ENCODE assay signal across 17 cellular contexts in the genomic region with DNA sequence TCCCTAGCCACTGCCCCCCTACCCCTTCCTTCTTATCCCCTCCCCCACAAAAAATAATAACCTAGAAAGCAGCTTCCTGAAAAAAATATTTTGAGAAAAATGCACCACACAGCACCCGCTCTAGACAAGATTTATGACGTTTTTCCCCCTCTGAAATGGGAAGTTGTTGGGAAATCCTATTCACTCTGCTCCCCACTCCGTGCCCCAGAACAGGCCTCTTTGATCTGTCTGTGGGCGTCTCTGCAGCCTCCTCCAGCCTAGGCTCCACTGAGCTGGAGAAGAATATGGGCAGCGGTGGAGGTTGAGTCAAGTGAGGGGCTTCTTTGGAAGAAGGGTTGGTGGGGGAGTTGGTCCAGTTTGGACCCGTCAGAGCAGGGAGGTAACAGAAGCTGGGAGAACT. TPM values are rescaled to one million over a fixed set of nuclear protein-coding genes. Genes with fewer than 3 reads are reported as not detected.
A peak's percentile ranks its signal among the peaks of the same experiment; 100 is the strongest.
DNase-seq lines count a peak whose midpoint lies in the region; ATAC-seq and TF ChIP-seq lines count a peak whose summit lies in the region.
"Had no signal": no experiment of that assay in that cellular context is flagged by ENCODE, and none has a peak within 500 bp of the region (broad histone marks: within the 10 kb centered on the region; RNA-seq: fewer than 3 reads in every experiment).

No MANE protein-coding gene starts in this region.

- no peak overlapping the region for H3K27ac Mint-ChIP-seq in natural killer cell
- H3K27ac Mint-ChIP-seq: activated naive CD4-positive, alpha-beta T cell treated with anti-CD3 and anti-CD28 coated beads, Interleukin-2, amount 10 ng/mL, durations not matched to agents 7 days and 5 days had no signal

- H3K9ac ChIP-seq in SK-N-MC (ENCODE audit: insufficient read length) = peak overlapping the region; percentile 83

- H3K4me3 ChIP-seq in HEK293 (ENCODE audit: low read depth, low read length) (no peak overlapping the region), SK-N-MC (peak overlapping the region; percentile 83)
- H3K4me3 ChIP-seq: GM12878, left lung, sigmoid colon, tibial nerve had no signal

- no peaks in the 10 kb centered on the region for H3K9me3 Mint-ChIP-seq in natural killer cell
- H3K9me3 Mint-ChIP-seq: activated naive CD4-positive, alpha-beta T cell treated with anti-CD3 and anti-CD28 coated beads, Interleukin-2, amount 10 ng/mL, durations not matched to agents 7 days and 5 days; activated T-cell treated with anti-CD3 and anti-CD28 coated beads, Interleukin-2, amount 50 U/mL, for 4 hours had no signal

- no peak overlapping the region for H3K27ac ChIP-seq in HEK293 (ENCODE audit: extremely low read depth, low read depth, low read length)
- H3K27ac ChIP-seq in SK-N-MC = no peak overlapping the region
- H3K27ac ChIP-seq: left lung, sigmoid colon, tibial nerve had no signal

- ATAC-seq in natural killer cell (no peak), GM21528 (IDR thresholded peaks at IDR 0.05; ENCODE audit: low FRiP score, unreplicated experiment) (no peak), GM18873 (IDR thresholded peaks at IDR 0.05; ENCODE audit: low FRiP score, unreplicated experiment) (no peak), left ventricle myocardium superior (no peak)
- ATAC-seq: activated T-cell treated with anti-CD3 and anti-CD28 coated beads, Interleukin-2, amount 50 U/mL, for 4 hours; GM12878; left lung had no signal

- H3K36me3 ChIP-seq in HEK293 (ENCODE audit: control insufficient read depth in 2 of 2, insufficient read depth in 1 of 2, low read length in 2 of 2) = no peaks in the 10 kb centered on the region
- peaks cover 5% of the 10 kb centered on the region; the same call in 1 of the 2 replicates for H3K36me3 ChIP-seq in SK-N-MC (ENCODE audit: insufficient read depth, low read length)
- H3K36me3 ChIP-seq: left lung, sigmoid colon, tibial nerve had no signal

- no peak for TF ChIP-seq CTCF in HEK293 (tag by site-specific recombination; IDR thresholded peaks at IDR 0.05)
- TF ChIP-seq CTCF in natural killer cell (IDR thresholded peaks at IDR 0.05) = no peak

- H3K9me3 ChIP-seq in HEK293 (ENCODE audit: control insufficient read depth, insufficient read depth, low read depth, low read length) = no peaks in the 10 kb centered on the region
- no peaks in the 10 kb centered on the region for H3K9me3 ChIP-seq in SK-N-MC (ENCODE audit: low read depth, low read length)
- H3K9me3 ChIP-seq: left lung, sigmoid colon, tibial nerve had no signal

- CTCF ChIA-PET in HEK293 (lab: Yijun Ruan, JAX) = interaction anchor here (0.7 to 11.1 kb wide), 5 partner anchors 12 to 79 kb away, joined by 3 to 614 read pairs (median 189); no protein-coding TSS in a partner anchor

- intact Hi-C loops in natural killer cell (cut with micrococcal nuclease) (no loop called here), left ventricle myocardium superior (cut with micrococcal nuclease) (loop anchor here (5.0 kb wide), 1 partner anchor 69 kb away; no protein-coding TSS in a partner anchor)

- POLR2A ChIA-PET in HEK293 (lab: Yijun Ruan, JAX) = interaction anchor here (1.1 kb wide), 1 partner anchor 14 kb away, joined by 3 read pairs; no protein-coding TSS in a partner anchor

- H3K36me3 Mint-ChIP-seq in natural killer cell = no peaks in the 10 kb centered on the region

- H3K4me1 Mint-ChIP-seq in natural killer cell = peaks cover 0 to 23% of the 10 kb centered on the region in 2 donors

- peak overlapping the region; percentile 31 for H3K4me3 Mint-ChIP-seq in natural killer cell
- H3K4me3 Mint-ChIP-seq: activated naive CD4-positive, alpha-beta T cell treated with anti-CD3 and anti-CD28 coated beads, Interleukin-2, amount 10 ng/mL, durations not matched to agents 7 days and 5 days; activated T-cell treated with anti-CD3 and anti-CD28 coated beads, Interleukin-2, amount 50 U/mL, for 4 hours had no signal

- peaks cover 4% of the 10 kb centered on the region; the same call in 1 of the 2 replicates for H3K4me1 ChIP-seq in HEK293 (ENCODE audit: control insufficient read depth, insufficient read depth, low read length)

- peaks cover 69 to 75% of the 10 kb centered on the region in 2 donors for H3K27me3 Mint-ChIP-seq in natural killer cell (ENCODE audit: low read depth in 2 of 2)

- DNase-seq in CD1c-positive myeloid dendritic cell (ENCODE audit: extremely low spot score) = peak; percentile 76
- DNase-seq in SK-N-MC (ENCODE audit: low read depth, low spot score) = no peak
- DNase-seq in natural killer cell = no peak
- DNase-seq in C1 segment of cervical spinal cord (lab: John Stamatoyannopoulos, UW) = no peak
- DNase-seq in left ventricle myocardium superior = no peak
- DNase-seq: activated naive CD4-positive, alpha-beta T cell treated with anti-CD3 and anti-CD28 coated beads, Interleukin-2, amount 10 ng/mL, durations not matched to agents 7 days and 5 days; activated T-cell treated with anti-CD3 and anti-CD28 coated beads, Interleukin-2, amount 50 U/mL, for 4 hours; left lung; NCI-H1092; SHP77; sigmoid colon; stimulated activated naive CD4-positive, alpha-beta T cell treated with Interleukin-2 at 50 U/mL for 16 hours had no signal

TF ChIP-seq in HEK293, 187 proteins besides CTCF, POLR2A, EP300 and RAD21:
- TF ChIP-seq ZBTB44 (tag by site-specific recombination; IDR thresholded peaks at IDR 0.05) = no peak
- 0 out of 2 replicates have a peak, but pooled peaks have one; percentile 4 for TF ChIP-seq ZFHX2 (tag by site-specific recombination; conservative IDR thresholded peaks at IDR 0.05)
- no peak for TF ChIP-seq ZNF670 (tag by site-specific recombination; IDR thresholded peaks at IDR 0.05; ENCODE audit: low read depth)
- no peak for TF ChIP-seq YY2 (tag by site-specific recombination; IDR thresholded peaks at IDR 0.05)

RNA-seq across cellular contexts. Expression of gene POLG, which starts 28.5 kb away (rescaled TPM):
- 100 to 1,000 TPM; 205 to 253 (median 238) TPM for total RNA-seq in natural killer cell
- total RNA-seq in left ventricle myocardium superior = 39.5 TPM
